1 cellular context compared by ENCODE assay signal in genomic region chr7:54758702-54759665, GRCh38.
TF ChIP-seq lines count a peak whose summit lies in the region.

TSS of gene SEC61G (minus strand) at chr7:54759211. CDS start at chr7:54757588, 1,623 bp downstream.

TF ChIP-seq in HepG2, 621 proteins besides CTCF, POLR2A, EP300 and RAD21 (continued from another document):
- TF ChIP-seq HOXA9 (CRISPR knock-in tag; IDR thresholded peaks at IDR 0.05; ENCODE audit: borderline replicate concordance) (no peak), YEATS2 (CRISPR knock-in tag; IDR thresholded peaks at IDR 0.05; ENCODE audit: borderline replicate concordance) (peak; percentile 87), RBM39 (IDR thresholded peaks at IDR 0.05; ENCODE audit: low read depth, low read length, poor library complexity, severe bottlenecking) (peak; percentile 59), ZNF569 (CRISPR knock-in tag; IDR thresholded peaks at IDR 0.05; ENCODE audit: borderline replicate concordance) (no peak), ZNF235 (CRISPR knock-in tag; IDR thresholded peaks at IDR 0.05; ENCODE audit: borderline replicate concordance) (peak; percentile 41; the same call in 1 of the 2 replicates), ARHGAP35 (CRISPR knock-in tag; IDR thresholded peaks at IDR 0.05; ENCODE audit: borderline replicate concordance) (peak; percentile 10; the same call in 1 of the 2 replicates), CAMTA2 (CRISPR knock-in tag; IDR thresholded peaks at IDR 0.05; ENCODE audit: borderline replicate concordance) (peak; percentile 68; the same call in 1 of the 2 replicates), MAF1 (CRISPR knock-in tag; IDR thresholded peaks at IDR 0.05; ENCODE audit: borderline replicate concordance) (no peak), ZNF646 (CRISPR knock-in tag; IDR thresholded peaks at IDR 0.05) (no peak), ZNF460 (CRISPR knock-in tag; IDR thresholded peaks at IDR 0.05; ENCODE audit: borderline replicate concordance) (no peak), ZBTB44 (CRISPR knock-in tag; IDR thresholded peaks at IDR 0.05) (no peak), ISL2 (CRISPR knock-in tag; IDR thresholded peaks at IDR 0.05) (peak; percentile 40; the same call in 1 of the 2 replicates), ZNF530 (CRISPR knock-in tag; IDR thresholded peaks at IDR 0.05; ENCODE audit: low read depth) (no peak), ZNF414 (CRISPR knock-in tag; IDR thresholded peaks at IDR 0.05) (no peak), HNF1A (IDR thresholded peaks at IDR 0.05; ENCODE audit: low read depth) (no peak), HNF1A (CRISPR knock-in tag; IDR thresholded peaks at IDR 0.05; ENCODE audit: borderline replicate concordance) (no peak; the same call in 1 of the 2 replicates), ZZZ3 (CRISPR knock-in tag; IDR thresholded peaks at IDR 0.05; ENCODE audit: borderline replicate concordance) (peak; percentile 68; the same call in 1 of the 2 replicates), PBX2 (CRISPR knock-in tag; IDR thresholded peaks at IDR 0.05) (no peak), ZHX1 (CRISPR knock-in tag; IDR thresholded peaks at IDR 0.05; ENCODE audit: low read depth) (peak; percentile 47; the same call in 1 of the 2 replicates), TFE3 (CRISPR knock-in tag; IDR thresholded peaks at IDR 0.05) (peak; percentile 63; the same call in 1 of the 2 replicates), ZNF841 (CRISPR knock-in tag; IDR thresholded peaks at IDR 0.05; ENCODE audit: borderline replicate concordance) (no peak), ZNF709 (CRISPR knock-in tag; IDR thresholded peaks at IDR 0.05) (peak; percentile 80; the same call in 1 of the 2 replicates), IRF2 (CRISPR knock-in tag; IDR thresholded peaks at IDR 0.05) (peak; percentile 62; the same call in 1 of the 2 replicates), SKI (IDR thresholded peaks at IDR 0.05; ENCODE audit: partially characterized antibody) (no peak), PAF1 (CRISPR knock-in tag; IDR thresholded peaks at IDR 0.05) (no peak), ZFP36L1 (CRISPR knock-in tag; IDR thresholded peaks at IDR 0.05) (no peak), CBX5 (CRISPR knock-in tag; IDR thresholded peaks at IDR 0.05; ENCODE audit: borderline replicate concordance) (no peak), CHCHD3 (CRISPR knock-in tag; IDR thresholded peaks at IDR 0.05) (no peak), DBP (CRISPR knock-in tag; IDR thresholded peaks at IDR 0.05; ENCODE audit: not compliant biosample characterization) (no peak), GTF2F1 (IDR thresholded peaks at IDR 0.05; ENCODE audit: low read length) (peak; percentile 19; the same call in 1 of the 2 replicates), KLF15 (CRISPR knock-in tag; IDR thresholded peaks at IDR 0.05; ENCODE audit: borderline replicate concordance) (0 out of 2 replicates have a peak, but pooled peaks have one; percentile 39), TFDP1 (CRISPR knock-in tag; IDR thresholded peaks at IDR 0.05; ENCODE audit: borderline replicate concordance) (no peak; the same call in 1 of the 2 replicates), GATAD1 (CRISPR knock-in tag; IDR thresholded peaks at IDR 0.05) (peak; percentile 90), ZNF180 (CRISPR knock-in tag; IDR thresholded peaks at IDR 0.05; ENCODE audit: borderline replicate concordance, low read depth) (no peak)
